ENCODE assay signal across 13 cellular contexts in genomic region chr7:94228223-94228622, GRCh38.
DNase-seq lines count a peak whose midpoint lies in the region; ATAC-seq and TF ChIP-seq lines count a peak whose summit lies in the region.
"Had no signal": no experiment of that assay in that cellular context is flagged by ENCODE, and none has a peak within 500 bp of the region (broad histone marks: within the 10 kb centered on the region; RNA-seq: fewer than 3 reads in every experiment).

No MANE protein-coding gene starts in this region.

- H2BK5ac ChIP-seq in mesendoderm (ENCODE audit: low read length) = no peak overlapping the region

- no peak overlapping the region for H3K23ac ChIP-seq in mesendoderm (ENCODE audit: low read length)

- no peak overlapping the region for H3K18ac ChIP-seq in mesendoderm (ENCODE audit: low read length)

- H3K4me1 ChIP-seq in mesendoderm (ENCODE audit: control insufficient read depth, low read depth, low read length) = no peaks in the 10 kb centered on the region

- H3K79me1 ChIP-seq in mesendoderm (ENCODE audit: low read length) = no peaks in the 10 kb centered on the region

- no peaks in the 10 kb centered on the region for H3K27me3 ChIP-seq in H7 (ENCODE audit: control insufficient read depth, insufficient read depth, low read length)
- no peaks in the 10 kb centered on the region for H3K27me3 ChIP-seq in mesendoderm (ENCODE audit: insufficient read depth, low read length, poor library complexity)

- H3K9ac ChIP-seq in mesendoderm (ENCODE audit: low read length) = no peak overlapping the region

- H2AK5ac ChIP-seq in mesendoderm (ENCODE audit: low read length) = no peak overlapping the region

- peak; percentile 11 for TF ChIP-seq CTCF in choroid plexus epithelial cell (conservative IDR thresholded peaks at IDR 0.05; ENCODE audit: low read depth, low read length)

- H3K36me3 ChIP-seq in H7 (replicated peaks; ENCODE audit: control insufficient read depth, insufficient read depth, low read length) (no peaks in the 10 kb centered on the region), mesendoderm (ENCODE audit: control insufficient read depth, insufficient read depth, low read length) (no peaks in the 10 kb centered on the region)

- no peak overlapping the region for H3K4ac ChIP-seq in mesendoderm (ENCODE audit: low read depth, low read length)

- H3K27ac ChIP-seq in mesendoderm (ENCODE audit: low read depth, low read length) (no peak overlapping the region), substantia nigra (ENCODE audit: low read depth, low read length, poor library complexity, severe bottlenecking) (no peak overlapping the region)

- no peak overlapping the region for H2BK15ac ChIP-seq in mesendoderm (replicated peaks; ENCODE audit: low read depth)

- no peak overlapping the region for H4K5ac ChIP-seq in mesendoderm (ENCODE audit: low read length)

- peak overlapping the region; percentile 45 for H2BK120ac ChIP-seq in mesendoderm (ENCODE audit: low read depth, low read length)

- ATAC-seq in HG03378 (IDR thresholded peaks at IDR 0.05; ENCODE audit: unreplicated experiment) = no peak
- ATAC-seq: GM12878 had no signal

- H3K79me2 ChIP-seq in mesendoderm (ENCODE audit: control insufficient read depth, insufficient read depth, low read length) = no peaks in the 10 kb centered on the region

- no peak overlapping the region for H3K56ac ChIP-seq in mesendoderm (ENCODE audit: low read length)

- no peak overlapping the region for H3K4me2 ChIP-seq in mesendoderm (ENCODE audit: low read length)

- H4K8ac ChIP-seq in mesendoderm (ENCODE audit: low read depth, low read length) = no peak overlapping the region

- H3K4me3 ChIP-seq in H7 (ENCODE audit: insufficient read depth, low read depth, low read length) (no peak overlapping the region), choroid plexus epithelial cell (ENCODE audit: low read depth, low read length) (no peak overlapping the region), mesendoderm (ENCODE audit: low read length) (no peak overlapping the region)
- H3K4me3 ChIP-seq: GM12878 had no signal

- DNase-seq in H7 (peak; percentile 7), choroid plexus epithelial cell (ENCODE audit: low read depth) (peak; percentile 58), mesendoderm (peak; percentile 50), substantia nigra (lab: John Stamatoyannopoulos, UW) (no peak), NCI-H1092 (lab: John Stamatoyannopoulos, UW) (no peak), NCI-H146 treated with DMSO at 0.1 percent for 48 hours (lab: John Stamatoyannopoulos, UW; ENCODE audit: unreplicated experiment) (no peak)
- DNase-seq: C1 segment of cervical spinal cord; Calu3; CD4-positive, alpha-beta T cell; DMS79; KBM-7 had no signal

Comparison
In these comparisons a context has a peak if more than half of its experiments do, and no peak if none do; other contexts are left out.
1. DNase-seq: peak in H7 (single experiment), choroid plexus epithelial cell (single experiment) and mesendoderm (single experiment); none in substantia nigra (0 of 49), NCI-H1092 (single experiment) and NCI-H146 treated with DMSO at 0.1 percent for 48 hours (single experiment).